ENCODE assay signal across 11 cellular contexts in genomic region chr12:120481022-120481767, GRCh38.
"Had no signal": no experiment of that assay in that cellular context is flagged by ENCODE, and none has a peak within 500 bp of the region (broad histone marks: within the 10 kb centered on the region; RNA-seq: fewer than 3 reads in every experiment).

No MANE protein-coding gene starts in this region.

- H3K27ac Mint-ChIP-seq: neural progenitor cell had no signal

- H3K9me3 Mint-ChIP-seq: neural progenitor cell had no signal

- H3K9me3 ChIP-seq: gastrocnemius medialis, heart right ventricle, pancreas, tibial nerve had no signal

- H3K4me3 ChIP-seq: cardiac muscle cell, gastrocnemius medialis, heart right ventricle, neural progenitor cell, pancreas, tibial nerve had no signal

- H3K36me3 ChIP-seq: cardiac muscle cell, gastrocnemius medialis, neural progenitor cell, pancreas had no signal

- H3K4me1 ChIP-seq: gastrocnemius medialis, neural progenitor cell, pancreas, tibial nerve had no signal

- H3K4me3 Mint-ChIP-seq: neural progenitor cell had no signal

- DNase-seq: activated CD4-positive, alpha-beta T cell treated with anti-CD3 and anti-CD28 coated beads for 4 hours; activated T-cell treated with anti-CD3 and anti-CD28 coated beads, Interleukin-2, amount 50 U/mL, for 1 hour; gastrocnemius medialis; heart right ventricle; mesendoderm; pancreas; retina; T1000 had no signal

- ATAC-seq: gastrocnemius medialis, heart right ventricle, pancreas had no signal
